In genomic region chr3:188124184-188124583, GRCh38 we compare ENCODE assay signal across 22 cellular contexts. TPM values are rescaled to one million over a fixed set of nuclear protein-coding genes. Genes with fewer than 3 reads are reported as not detected.
DNase-seq lines count a peak whose midpoint lies in the region; ATAC-seq and TF ChIP-seq lines count a peak whose summit lies in the region.
"Had no signal": no experiment of that assay in that cellular context is flagged by ENCODE, and none has a peak within 500 bp of the region (broad histone marks: within the 10 kb centered on the region; RNA-seq: fewer than 3 reads in every experiment).

No MANE protein-coding gene starts in this region.

- H3K27me3 ChIP-seq in Caco-2 (replicated peaks; ENCODE audit: control insufficient read depth, insufficient read depth, low read length): no peaks in the 10 kb centered on the region
- H3K27me3 ChIP-seq in mesenchymal stem cell (ENCODE audit: control insufficient read depth in 1 of 2, insufficient read depth in 1 of 2, low read length in 2 of 2): no peaks in the 10 kb centered on the region
- H3K27me3 ChIP-seq: body of pancreas, testis had no signal

- peak overlapping the region; percentile 42 for H3K4me3 Mint-ChIP-seq in Caco-2 (ENCODE audit: unreplicated experiment)
- H3K4me3 Mint-ChIP-seq: activated CD8-positive, alpha-beta memory T cell treated with anti-CD3 and anti-CD28 coated beads, Interleukin-2, amount 10 ng/mL, durations not matched to agents 7 days and 5 days had no signal

- TF ChIP-seq CTCF in AG04449 (IDR thresholded peaks at IDR 0.05; ENCODE audit: insufficient read depth, low read length, missing control alignments) (no peak), Caco-2 (IDR thresholded peaks at IDR 0.05; ENCODE audit: insufficient read depth in 1 of 2, low read depth in 1 of 2, low read length in 1 of 2, severe bottlenecking in 1 of 2, unreplicated experiment in 1 of 2) (no peak)

- no peak overlapping the region for H3K23ac ChIP-seq in mesenchymal stem cell (ENCODE audit: low read length in 2 of 2)

- H3K27ac ChIP-seq in mesenchymal stem cell (ENCODE audit: low read length, poor library complexity, severe bottlenecking): no peak overlapping the region
- H3K27ac ChIP-seq: body of pancreas, testis had no signal

- no peak overlapping the region for H2BK15ac ChIP-seq in mesenchymal stem cell (ENCODE audit: low read depth, poor library complexity, severe bottlenecking)

- peak overlapping the region; percentile 85 for H3K27ac Mint-ChIP-seq in Caco-2 (ENCODE audit: unreplicated experiment)
- H3K27ac Mint-ChIP-seq: activated CD8-positive, alpha-beta memory T cell treated with anti-CD3 and anti-CD28 coated beads, Interleukin-2, amount 10 ng/mL, durations not matched to agents 7 days and 5 days had no signal

- no peaks in the 10 kb centered on the region for H3K79me1 ChIP-seq in mesenchymal stem cell (replicated peaks; ENCODE audit: low read length, poor library complexity, severe bottlenecking)

- H3K18ac ChIP-seq in mesenchymal stem cell (ENCODE audit: low read depth in 1 of 2, low read length in 2 of 2): no peak overlapping the region

- peak; percentile 51 for DNase-seq in AG04449 (ENCODE audit: low read depth, low spot score)
- DNase-seq in Caco-2: no peak
- peak; percentile 35 for DNase-seq in astrocyte of the hippocampus (ENCODE audit: low read depth, low spot score)
- peak; percentile 57 for DNase-seq in mesenchymal stem cell
- DNase-seq in SIG-M5 treated with dmso at 0.1 percent for 504 hours (lab: John Stamatoyannopoulos, UW; ENCODE audit: unreplicated experiment): no peak
- DNase-seq in SKM-1 treated with dmso at 0.1 percent for 144 hours (lab: John Stamatoyannopoulos, UW; ENCODE audit: unreplicated experiment): no peak
- no peak for DNase-seq in DMS53 (lab: John Stamatoyannopoulos, UW)
- DNase-seq: activated CD4-positive, CD25-positive, alpha-beta regulatory T cell; activated CD8-positive, alpha-beta memory T cell treated with anti-CD3 and anti-CD28 coated beads, Interleukin-2, amount 10 ng/mL, durations not matched to agents 7 days and 5 days; activated naive CD4-positive, alpha-beta T cell; body of pancreas; cortex of kidney; KG1; mucosa of descending colon; MV-4-11; NCI-H2029; NCI-H510A treated with DMSO at 0.1 percent for 48 hours; occipital lobe; Right ventricle myocardium superior; testis had no signal

- H3K9me3 ChIP-seq in Caco-2 (no peaks in the 10 kb centered on the region), mesenchymal stem cell (ENCODE audit: control insufficient read depth, low read length) (no peaks in the 10 kb centered on the region)
- H3K9me3 ChIP-seq: body of pancreas, mucosa of descending colon, testis had no signal

- H2BK12ac ChIP-seq in mesenchymal stem cell (ENCODE audit: low read length in 2 of 2): no peak overlapping the region

- no peak overlapping the region for H4K91ac ChIP-seq in mesenchymal stem cell (ENCODE audit: low read length)

- no peak overlapping the region for H3K4me2 ChIP-seq in mesenchymal stem cell (ENCODE audit: low read length, poor library complexity, severe bottlenecking)

- H4K8ac ChIP-seq in mesenchymal stem cell (ENCODE audit: low read length): no peak overlapping the region

- H3K4me1 ChIP-seq in Caco-2: peaks cover 44% of the 10 kb centered on the region
- no peaks in the 10 kb centered on the region for H3K4me1 ChIP-seq in mesenchymal stem cell (ENCODE audit: control insufficient read depth, insufficient read depth, low read depth, low read length)
- H3K4me1 ChIP-seq: body of pancreas, testis had no signal

- no peak overlapping the region for H2BK120ac ChIP-seq in mesenchymal stem cell (ENCODE audit: low read depth, low read length)

- H3K27me3 Mint-ChIP-seq in Caco-2 (ENCODE audit: insufficient read depth, unreplicated experiment): no peaks in the 10 kb centered on the region

- H3K4me1 Mint-ChIP-seq in Caco-2 (ENCODE audit: low read depth, unreplicated experiment): peaks cover 38% of the 10 kb centered on the region

- POLR2A ChIA-PET in AG04449 (lab: Yijun Ruan, JAX): interaction anchor here (0.5 kb wide), 1 partner anchor 476 kb away, joined by 4 read pairs; no protein-coding TSS in a partner anchor
- POLR2A ChIA-PET in Caco-2 (lab: Charles Lee): interaction anchor here (0.7 to 1.2 kb wide), 2 partner anchors 29 to 77 kb away, joined by 3 to 4 read pairs; no protein-coding TSS in a partner anchor

- no peak overlapping the region for H2BK5ac ChIP-seq in mesenchymal stem cell (ENCODE audit: low read depth, low read length, poor library complexity, severe bottlenecking)

- peaks cover 6% of the 10 kb centered on the region for H3K36me3 Mint-ChIP-seq in Caco-2 (ENCODE audit: insufficient read depth, unreplicated experiment)
- H3K36me3 Mint-ChIP-seq: activated CD8-positive, alpha-beta memory T cell treated with anti-CD3 and anti-CD28 coated beads, Interleukin-2, amount 10 ng/mL, durations not matched to agents 7 days and 5 days had no signal

- no peak overlapping the region for H3K14ac ChIP-seq in mesenchymal stem cell (ENCODE audit: low read length in 2 of 2)

- no TSS peak for BruUV-seq in Caco-2 (replicated peaks; lab: Mats Ljungman, UMichigan)

- H3K9ac ChIP-seq in mesenchymal stem cell (ENCODE audit: low read length): no peak overlapping the region

- no peak overlapping the region for H3K4me3 ChIP-seq in AG04449 (ENCODE audit: low read depth, low read length)
- no peak overlapping the region for H3K4me3 ChIP-seq in Caco-2 (ENCODE audit: low read depth, low read length)
- no peak overlapping the region for H3K4me3 ChIP-seq in mesenchymal stem cell (ENCODE audit: insufficient read depth in 1 of 2, low read depth in 1 of 2, low read length in 2 of 2)
- H3K4me3 ChIP-seq: body of pancreas, mucosa of descending colon, testis had no signal

- no peak overlapping the region for H3K4ac ChIP-seq in mesenchymal stem cell (ENCODE audit: low read depth in 1 of 2, low read length in 2 of 2)

- H3K36me3 ChIP-seq in Caco-2 (ENCODE audit: control insufficient read depth, insufficient read depth, low read length) (no peaks in the 10 kb centered on the region), mesenchymal stem cell (ENCODE audit: control insufficient read depth in 1 of 2, insufficient read depth in 2 of 2, low read depth in 1 of 2, low read length in 2 of 2) (no peaks in the 10 kb centered on the region)

- no peaks in the 10 kb centered on the region for H3K9me3 Mint-ChIP-seq in Caco-2 (ENCODE audit: unreplicated experiment)

- intact Hi-C loops in Caco-2 (cut with micrococcal nuclease; ENCODE audit: unreplicated experiment): no loop called here

- WGBS in mesenchymal stem cell: 100% methylated on average over 1 of the region's 2 CpGs

- CTCF ChIA-PET in AG04449 (lab: Yijun Ruan, JAX) (interaction anchor here (1.0 to 1.4 kb wide), 2 partner anchors 11 to 30 kb away, joined by 3 to 4 read pairs; partner anchors contain the start of gene LPP), Caco-2 (lab: Charles Lee) (no interaction called here)

- ATAC-seq in GM21423 (IDR thresholded peaks at IDR 0.05; ENCODE audit: unreplicated experiment): no peak
- ATAC-seq: activated CD8-positive, alpha-beta memory T cell treated with anti-CD3 and anti-CD28 coated beads, Interleukin-2, amount 10 ng/mL, durations not matched to agents 7 days and 5 days; body of pancreas; sciatic nerve had no signal

- no peak overlapping the region for H2AK5ac ChIP-seq in mesenchymal stem cell (ENCODE audit: low read length, severe bottlenecking)

- no peak overlapping the region for H2AFZ ChIP-seq in mesenchymal stem cell (ENCODE audit: low read depth, low read length)

RNA-seq across cellular contexts. Expression of gene LPP, which starts 29.8 kb away (rescaled TPM):
- 120 and 147 TPM in 2 replicates for total RNA-seq in Caco-2 (2022)
- polyA plus RNA-seq in mesenchymal stem cell (2013, experiment 1 of 2): 37.8 TPM
- polyA plus RNA-seq in mesenchymal stem cell (2013, experiment 2 of 2): 34.1 TPM

Comparison
In these comparisons a context has a peak if more than half of its experiments do, and no peak if none do; other contexts are left out.
1. DNase-seq: peak in AG04449 (single experiment), astrocyte of the hippocampus (single experiment) and mesenchymal stem cell (single experiment); none in Caco-2 (0 of 2), SIG-M5 treated with dmso at 0.1 percent for 504 hours (single experiment), SKM-1 treated with dmso at 0.1 percent for 144 hours (single experiment) and DMS53 (single experiment).